In genomic region chr21:45256912-45257672, GRCh38 we compare ENCODE assay signal across 1 cellular context.
A peak's percentile ranks its signal among the peaks of the same experiment; 100 is the strongest.
TF ChIP-seq lines count a peak whose summit lies in the region.

No MANE protein-coding gene starts in this region.

TF ChIP-seq in K562, 482 proteins besides CTCF, POLR2A, EP300 and RAD21 (continued from another document and continues in another):
- TF ChIP-seq ZNF609 (CRISPR knock-in tag; IDR thresholded peaks at IDR 0.05; ENCODE audit: borderline replicate concordance) (no peak), KDM1A (IDR thresholded peaks at IDR 0.05) (peak; percentile 95 to 98), FOXP4 (CRISPR knock-in tag; IDR thresholded peaks at IDR 0.05; ENCODE audit: borderline replicate concordance) (no peak), MIER1 (IDR thresholded peaks at IDR 0.05; ENCODE audit: low read depth) (no peak), RFX5 (IDR thresholded peaks at IDR 0.05; ENCODE audit: low read depth, low read length) (no peak), NCOA2 (IDR thresholded peaks at IDR 0.05; ENCODE audit: partially characterized antibody in 2 of 2) (no peak), CHD4 (IDR thresholded peaks at IDR 0.05; ENCODE audit: insufficient read depth, insufficient replicate concordance, low read depth, low read length, poor library complexity, severe bottlenecking) (no peak), SRSF3 (IDR thresholded peaks at IDR 0.05; ENCODE audit: insufficient read depth, low read length) (no peak), ZNF444 (CRISPR knock-in tag; IDR thresholded peaks at IDR 0.05) (no peak), TRIM28 (IDR thresholded peaks at IDR 0.05) (no peak), MAFF (IDR thresholded peaks at IDR 0.05; ENCODE audit: low read length) (no peak), ZKSCAN3 (CRISPR knock-in tag; IDR thresholded peaks at IDR 0.05) (no peak), TSC22D4 (tag; IDR thresholded peaks at IDR 0.05) (no peak), ILF3 (IDR thresholded peaks at IDR 0.05; ENCODE audit: borderline replicate concordance) (no peak), ZNF12 (CRISPR knock-in tag; IDR thresholded peaks at IDR 0.05) (no peak), SLC30A9 (CRISPR knock-in tag; IDR thresholded peaks at IDR 0.05) (no peak), ZNF512 (tag; IDR thresholded peaks at IDR 0.05) (no peak), ZNF79 (CRISPR knock-in tag; IDR thresholded peaks at IDR 0.05; ENCODE audit: low read depth) (no peak), YY1 (IDR thresholded peaks at IDR 0.05; ENCODE audit: borderline replicate concordance in 1 of 3, control insufficient read depth in 1 of 3, extremely low read depth in 1 of 3, insufficient read depth in 3 of 3, insufficient read length in 1 of 3, insufficient replicate concordance in 2 of 3, low read depth in 1 of 3, low read length in 2 of 3) (no peak), ZNF41 (CRISPR knock-in tag; conservative IDR thresholded peaks at IDR 0.05) (0 out of 2 replicates have a peak, but pooled peaks have one; percentile 55), ASH1L (IDR thresholded peaks at IDR 0.05; ENCODE audit: borderline replicate concordance, low read depth, partially characterized antibody) (no peak), ZMIZ1 (IDR thresholded peaks at IDR 0.05; ENCODE audit: low read depth in 2 of 2, low read length in 2 of 2) (peak in 1 of 2 experiments; percentile 94; a peak in 2 of 4 replicates), NR3C1 (CRISPR knock-in tag; IDR thresholded peaks at IDR 0.05) (no peak), MITF (IDR thresholded peaks at IDR 0.05) (0 out of 2 replicates have a peak, but pooled peaks have one; percentile 17), U2AF1 (optimal IDR thresholded peaks at IDR 0.05; ENCODE audit: low read depth, low read length) (no peak), VEZF1 (CRISPR knock-in tag; IDR thresholded peaks at IDR 0.05) (peak; percentile 56; the same call in 1 of the 2 replicates), HDAC3 (IDR thresholded peaks at IDR 0.05; ENCODE audit: borderline replicate concordance, partially characterized antibody) (no peak), RREB1 (CRISPR knock-in tag; IDR thresholded peaks at IDR 0.05) (no peak), GATA2 (CRISPR knock-in tag; IDR thresholded peaks at IDR 0.05) (peak; percentile 97)
- TF ChIP-seq, protein P1, sequence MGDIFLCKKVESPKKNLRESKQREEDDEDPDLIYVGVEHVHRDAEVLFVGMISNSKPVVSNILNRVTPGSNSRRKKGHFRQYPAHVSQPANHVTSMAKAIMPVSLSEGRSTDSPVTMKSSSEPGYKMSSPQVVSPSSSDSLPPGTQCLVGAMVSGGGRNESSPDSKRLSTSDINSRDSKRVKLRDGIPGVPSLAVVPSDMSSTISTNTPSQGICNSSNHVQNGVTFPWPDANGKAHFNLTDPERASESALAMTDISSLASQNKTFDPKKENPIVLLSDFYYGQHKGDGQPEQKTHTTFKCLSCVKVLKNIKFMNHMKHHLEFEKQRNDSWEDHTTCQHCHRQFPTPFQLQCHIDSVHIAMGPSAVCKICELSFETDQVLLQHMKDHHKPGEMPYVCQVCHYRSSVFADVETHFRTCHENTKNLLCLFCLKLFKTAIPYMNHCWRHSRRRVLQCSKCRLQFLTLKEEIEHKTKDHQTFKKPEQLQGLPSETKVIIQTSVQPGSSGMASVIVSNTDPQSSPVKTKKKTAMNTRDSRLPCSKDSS (IDR thresholded peaks at IDR 0.05; ENCODE audit: low read depth, partially characterized antibody) = no peak
